Comparison of ENCODE assay signal across 23 cellular contexts in genomic region chr16:13606804-13607203, GRCh38.
A peak's percentile ranks its signal among the peaks of the same experiment; 100 is the strongest.
DNase-seq lines count a peak whose midpoint lies in the region; ATAC-seq, FAIRE-seq and TF ChIP-seq lines count a peak whose summit lies in the region.
"Had no signal": no experiment of that assay in that cellular context is flagged by ENCODE, and none has a peak within 500 bp of the region (broad histone marks: within the 10 kb centered on the region; RNA-seq: fewer than 3 reads in every experiment).

No MANE protein-coding gene starts in this region.

- H2AFZ ChIP-seq in K562 (ENCODE audit: low read depth, low read length): no peak overlapping the region
- H2AFZ ChIP-seq: GM23248 had no signal

- in situ Hi-C loops in K562 (cut with MboI): no loop called here

- H4K20me1 ChIP-seq in K562 (replicated peaks; ENCODE audit: control insufficient read depth, insufficient read depth, low read length): no peaks in the 10 kb centered on the region
- H4K20me1 ChIP-seq: BLaER1 treated with 17β-estradiol and CSF1 and Interleukin-3, amounts not matched to agents 10 nM and 100 nM had no signal

- TF ChIP-seq RAD21 in K562 (CRISPR knock-in tag; conservative IDR thresholded peaks at IDR 0.05 in 1 of 2, IDR thresholded peaks at IDR 0.05 in 1 of 2): no peak

- no peak for TF ChIP-seq EP300 in K562 (IDR thresholded peaks at IDR 0.05; ENCODE audit: low read length)

- no peaks in the 10 kb centered on the region for H3K4me1 ChIP-seq in K562 (replicated peaks in 1 of 2; ENCODE audit: control insufficient read depth in 2 of 2, insufficient read depth in 2 of 2, low read length in 2 of 2)
- H3K4me1 ChIP-seq: A549; BE2C; BLaER1 treated with 17β-estradiol and CSF1 and Interleukin-3, amounts not matched to agents 10 nM and 100 nM had no signal

- peak overlapping the region; percentile 69 for H3K27ac ChIP-seq in C4-2B
- H3K27ac ChIP-seq in K562 (ENCODE audit: extremely low read depth, low read depth, low read length): no peak overlapping the region
- H3K27ac ChIP-seq: A549; BLaER1 treated with 17β-estradiol and CSF1 and Interleukin-3, amounts not matched to agents 10 nM and 100 nM; GM23248 had no signal

- intact Hi-C loops in K562 (cut with micrococcal nuclease) (no loop called here), posterior vena cava (cut with DNase I) (loop anchor here in 1 of 2 donors (5.0 kb wide), 1 partner anchor 215 kb away; no protein-coding TSS in a partner anchor)

- CTCF ChIA-PET in K562 (lab: Yijun Ruan, JAX; ENCODE audit: low intra/inter-chr PET ratio): no interaction called here

- no peak for ATAC-seq in K562
- ATAC-seq: A549, HCT116 had no signal

- FAIRE-seq in K562 (lab: Jason Lieb, UNC): no peak
- FAIRE-seq in urothelium cell line (lab: Jason Lieb, UNC): peak; percentile 82
- FAIRE-seq: A549, G401.6, GM12892 had no signal

- TF ChIP-seq CTCF in C4-2B (conservative IDR thresholded peaks at IDR 0.05) (no peak), LNCaP clone FGC (IDR thresholded peaks at IDR 0.05; ENCODE audit: control insufficient read depth, extremely low read depth, insufficient read depth) (no peak), K562 (IDR thresholded peaks at IDR 0.05 in 2 of 3, conservative IDR thresholded peaks at IDR 0.05 in 1 of 3; ENCODE audit: insufficient read depth in 2 of 3, low read depth in 1 of 3, low read length in 3 of 3) (no peak)

- H3K9me1 ChIP-seq in K562 (ENCODE audit: control insufficient read depth, insufficient read depth, low read length): no peaks in the 10 kb centered on the region

- TF ChIP-seq POLR2A in K562 (conservative IDR thresholded peaks at IDR 0.05): no peak

- DNase-seq in LNCaP clone FGC (ENCODE audit: low read depth): no peak
- DNase-seq in K562 (ENCODE audit: extremely low read depth in 1 of 4, low spot score in 3 of 4): no peak
- DNase-seq in urothelium cell line (ENCODE audit: low spot score): peak; percentile 86
- no peak for DNase-seq in posterior vena cava (ENCODE audit: low spot score)
- DNase-seq in Kasumi-1 (lab: John Stamatoyannopoulos, UW): no peak
- no peak for DNase-seq in ecto neural progenitor cell (ENCODE audit: low spot score)
- DNase-seq: 8988T; ACHN; AML-193; BE2C; Calu3; CD4-positive, alpha-beta memory T cell; COR-L47; DMS53; DMS79 treated with DMSO at 0.1 percent for 48 hours; GM23248; H9 had no signal

- POLR2A ChIA-PET in K562 (lab: Yijun Ruan, JAX): no interaction called here

- 35% methylated on average over 24 of the region's 25 CpGs for WGBS in K562 (ENCODE audit: insufficient coverage, low coverage, missing lambda C conversion rate)

- no peak overlapping the region for H3K4me2 ChIP-seq in K562 (ENCODE audit: insufficient read depth, low read length)
- H3K4me2 ChIP-seq: A549; BLaER1 treated with 17β-estradiol and CSF1 and Interleukin-3, amounts not matched to agents 10 nM and 100 nM had no signal

- peaks cover 0 to 16% of the 10 kb centered on the region in 2 experiments; a peak in 2 of 5 replicates for H3K27me3 ChIP-seq in K562 (ENCODE audit: control insufficient read depth in 2 of 2, insufficient read depth in 2 of 2, low read length in 2 of 2)
- H3K27me3 ChIP-seq: BE2C; BLaER1 treated with 17β-estradiol and CSF1 and Interleukin-3, amounts not matched to agents 10 nM and 100 nM had no signal

- no TSS peak for BruUV-seq in K562 (replicated peaks; lab: Mats Ljungman, UMichigan)

- no peaks in the 10 kb centered on the region for H3K36me3 ChIP-seq in K562 (ENCODE audit: control insufficient read depth, insufficient read depth, low read length)
- H3K36me3 ChIP-seq: BE2C; BLaER1 treated with 17β-estradiol and CSF1 and Interleukin-3, amounts not matched to agents 10 nM and 100 nM had no signal

- H3K79me2 ChIP-seq in K562 (ENCODE audit: control insufficient read depth, insufficient read depth, low read length): no peaks in the 10 kb centered on the region

- no peak overlapping the region for H3K9ac ChIP-seq in K562 (ENCODE audit: insufficient read depth in 1 of 2, low read depth in 2 of 2, low read length in 2 of 2)
- H3K9ac ChIP-seq: BLaER1 treated with 17β-estradiol and CSF1 and Interleukin-3, amounts not matched to agents 10 nM and 100 nM; GM23248 had no signal

- H3K4me3 ChIP-seq in LNCaP clone FGC (ENCODE audit: low read depth, low read length) (peak overlapping the region; percentile 28; the same call in 1 of the 2 replicates), K562 (no peak overlapping the region)
- H3K4me3 ChIP-seq: A549; BLaER1 treated with 17β-estradiol and CSF1 and Interleukin-3, amounts not matched to agents 10 nM and 100 nM; GM23248 had no signal

- H3K9me3 ChIP-seq in K562 (replicated peaks; ENCODE audit: control insufficient read depth, insufficient read depth, low read depth, low read length): no peaks in the 10 kb centered on the region
- H3K9me3 ChIP-seq: A549, BE2C had no signal

TF ChIP-seq in K562, 482 proteins besides CTCF, POLR2A, EP300 and RAD21:
- TF ChIP-seq KLF10 (CRISPR knock-in tag; IDR thresholded peaks at IDR 0.05) (no peak), NRF1 (conservative IDR thresholded peaks at IDR 0.05 in 1 of 2, IDR thresholded peaks at IDR 0.05 in 1 of 2) (peak; percentile 58 to 71)
